Comparison of ENCODE assay signal across 12 cellular contexts in the genomic region with DNA sequence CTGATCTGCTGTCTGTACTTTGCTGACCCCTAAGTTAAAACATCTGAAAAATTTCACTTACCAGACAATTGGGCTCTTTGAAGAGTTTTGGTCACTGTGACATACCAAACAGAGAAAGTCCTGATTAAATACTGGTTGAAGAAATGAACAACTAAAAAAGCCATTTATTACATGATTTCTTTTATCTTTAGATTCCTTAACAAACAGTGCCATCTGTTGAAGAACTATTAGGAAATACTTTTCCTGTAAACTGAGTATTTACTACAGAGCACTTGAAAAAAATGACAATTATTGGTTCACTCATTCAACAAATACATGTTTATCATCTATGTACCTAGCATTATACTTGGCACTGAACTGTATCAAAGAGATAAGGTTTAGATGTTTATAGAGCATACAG. TPM values are rescaled to one million over a fixed set of nuclear protein-coding genes. Genes with fewer than 3 reads are reported as not detected.
DNase-seq lines count a peak whose midpoint lies in the region; ATAC-seq and TF ChIP-seq lines count a peak whose summit lies in the region.
"Had no signal": no experiment of that assay in that cellular context is flagged by ENCODE, and none has a peak within 500 bp of the region (broad histone marks: within the 10 kb centered on the region; RNA-seq: fewer than 3 reads in every experiment).

No MANE protein-coding gene starts in this region.

- peaks cover 1% of the 10 kb centered on the region for H3K27me3 ChIP-seq in DND-41 (ENCODE audit: insufficient read depth, low read length, poor library complexity)
- no peaks in the 10 kb centered on the region for H3K27me3 ChIP-seq in osteoblast (ENCODE audit: insufficient read depth, low read length)

- no peak for ATAC-seq in DND-41 (ENCODE audit: insufficient read depth, low read depth)
- no peak for ATAC-seq in GM21367 (IDR thresholded peaks at IDR 0.05; ENCODE audit: unreplicated experiment)

- no peaks in the 10 kb centered on the region for H3K79me2 ChIP-seq in DND-41 (ENCODE audit: insufficient read depth, low read length)
- H3K79me2 ChIP-seq in osteoblast (ENCODE audit: insufficient read depth, low read length) = no peaks in the 10 kb centered on the region

- TF ChIP-seq CTCF in DND-41 (IDR thresholded peaks at IDR 0.05; ENCODE audit: borderline replicate concordance, extremely low read depth, low read length, poor library complexity, severe bottlenecking) = peak; percentile 29
- TF ChIP-seq CTCF in osteoblast (IDR thresholded peaks at IDR 0.05; ENCODE audit: extremely low read depth, low read depth, low read length) = peak; percentile 36

- H3K9me3 ChIP-seq in DND-41 (ENCODE audit: insufficient read depth, low read length, severe bottlenecking) (no peaks in the 10 kb centered on the region), osteoblast (ENCODE audit: low read depth, low read length) (no peaks in the 10 kb centered on the region)
- H3K9me3 ChIP-seq: psoas muscle had no signal

- no peak overlapping the region for H3K4me2 ChIP-seq in DND-41 (ENCODE audit: insufficient read depth, low read length)
- no peak overlapping the region for H3K4me2 ChIP-seq in osteoblast (ENCODE audit: insufficient read depth, low read length)

- H3K4me3 ChIP-seq in DND-41 (ENCODE audit: low read depth in 1 of 2, low read length in 2 of 2) (no peak overlapping the region), osteoblast (ENCODE audit: insufficient read depth, low read length) (no peak overlapping the region)
- H3K4me3 ChIP-seq: psoas muscle had no signal

- no peak overlapping the region for H2AFZ ChIP-seq in DND-41 (ENCODE audit: low read depth, low read length)
- no peak overlapping the region for H2AFZ ChIP-seq in osteoblast (ENCODE audit: low read length)

- no peaks in the 10 kb centered on the region for H4K20me1 ChIP-seq in DND-41 (ENCODE audit: insufficient read depth, low read length)
- H4K20me1 ChIP-seq in osteoblast (ENCODE audit: insufficient read depth, low read length) = no peaks in the 10 kb centered on the region

- H3K9ac ChIP-seq in DND-41 (ENCODE audit: low read depth, low read length) = no peak overlapping the region

- H3K27ac ChIP-seq in DND-41 (ENCODE audit: low read length) (no peak overlapping the region), osteoblast (ENCODE audit: low read depth, low read length) (no peak overlapping the region)
- H3K27ac ChIP-seq: psoas muscle had no signal

- H3K36me3 ChIP-seq in DND-41 (ENCODE audit: insufficient read depth, low read length) (no peaks in the 10 kb centered on the region), osteoblast (ENCODE audit: insufficient read depth, low read length) (no peaks in the 10 kb centered on the region)

- H3K4me1 ChIP-seq in DND-41 (ENCODE audit: insufficient read depth, low read length) = no peaks in the 10 kb centered on the region
- peaks cover 4% of the 10 kb centered on the region for H3K4me1 ChIP-seq in osteoblast (ENCODE audit: insufficient read depth, low read length)
- H3K4me1 ChIP-seq: psoas muscle had no signal

- DNase-seq in DND-41 = no peak
- peak; percentile 31 for DNase-seq in M059J (ENCODE audit: low read depth)
- peak; percentile 34 for DNase-seq in astrocyte of the hippocampus (ENCODE audit: low read depth, low spot score)
- DNase-seq in osteoblast (ENCODE audit: insufficient read length, low spot score, missing footprints) = no peak
- no peak for DNase-seq in NCI-H524 (lab: John Stamatoyannopoulos, UW)
- no peak for DNase-seq in cortex of kidney (lab: John Stamatoyannopoulos, UW)
- DNase-seq: activated naive CD8-positive, alpha-beta T cell treated with anti-CD3 and anti-CD28 coated beads for 36 hours; NCI-H2029 treated with DMSO at 0.1 percent for 48 hours; psoas muscle; substantia nigra; T-helper 9 cell had no signal

RNA-seq across cellular contexts. Expression of gene WASHC4, which starts 6.5 kb away (rescaled TPM):
- total RNA-seq in M059J (2014; rRNA removed; shearing (Covaris generic)) = 37.5 and 51.9 TPM in 2 replicates
- 124 and 131 TPM in 2 replicates for total RNA-seq in osteoblast

RNA-seq across cellular contexts. Expression of gene ALDH1L2, which starts 16.7 kb away (rescaled TPM):
- 0.27 and 1.4 TPM in 2 replicates for total RNA-seq in M059J (2014; rRNA removed; shearing (Covaris generic))
- 55.4 and 63.9 TPM in 2 replicates for total RNA-seq in osteoblast

Comparison
In these comparisons a context has a peak if more than half of its experiments do, and no peak if none do; other contexts are left out.
1. DNase-seq: peak in M059J (single experiment) and astrocyte of the hippocampus (single experiment); none in DND-41 (single experiment), osteoblast (single experiment), NCI-H524 (0 of 2) and cortex of kidney (single experiment).
2. RNA of gene ALDH1L2, which starts 16.7 kb away (total RNA-seq): 55.4 to 63.9 TPM in osteoblast; 0.27 to 1.4 TPM in M059J; every median in the first group is over 10 times any median in the second.